In genomic region chr7:153829523-153829922, GRCh38 we compare ENCODE assay signal across 28 cellular contexts.
"Had no signal": no experiment of that assay in that cellular context is flagged by ENCODE, and none has a peak within 500 bp of the region (broad histone marks: within the 10 kb centered on the region; RNA-seq: fewer than 3 reads in every experiment).

No MANE protein-coding gene starts in this region.

- H3K9me3 ChIP-seq: adrenal gland, body of pancreas, colonic mucosa, esophagus squamous epithelium, gastroesophageal sphincter had no signal

- H3K27me3 ChIP-seq: adrenal gland, body of pancreas, cardiac muscle cell, colonic mucosa, esophagus squamous epithelium, gastroesophageal sphincter had no signal

- H3K36me3 ChIP-seq: adrenal gland, cardiac muscle cell, colonic mucosa, esophagus squamous epithelium, gastroesophageal sphincter had no signal

- ATAC-seq: activated CD4-positive, alpha-beta T cell treated with anti-CD3 and anti-CD28 coated beads for 36 hours; activated CD8-positive, alpha-beta memory T cell treated with anti-CD3 and anti-CD28 coated beads, Interleukin-2, amount 10 ng/mL, durations not matched to agents 7 days and 5 days; activated CD8-positive, alpha-beta T cell treated with anti-CD3 and anti-CD28 coated beads, Interleukin-2, amount 10 ng/mL, durations not matched to agents 7 days and 5 days; activated naive CD8-positive, alpha-beta T cell treated with anti-CD3 and anti-CD28 coated beads, Interleukin-2, amount 50 U/mL, for 24 hours; body of pancreas; gastroesophageal sphincter had no signal

- H3K4me3 ChIP-seq: adrenal gland, body of pancreas, cardiac muscle cell, colonic mucosa, esophagus squamous epithelium, gastroesophageal sphincter had no signal

- DNase-seq: activated CD4-positive, alpha-beta memory T cell treated with anti-CD3 and anti-CD28 coated beads for 36 hours; activated CD4-positive, alpha-beta T cell treated with anti-CD3 and anti-CD28 coated beads for 36 hours; activated CD4-positive, alpha-beta T cell treated with anti-CD3 and anti-CD28 coated beads, Interleukin-2, amount 10 ng/mL, durations not matched to agents 24 days and 14 days; activated CD4-positive, CD25-positive, alpha-beta regulatory T cell; activated CD4-positive, CD25-positive, alpha-beta regulatory T cell treated with anti-CD3 and anti-CD28 coated beads, Interleukin-2, amount 50 U/mL, for 72 hours; activated CD8-positive, alpha-beta memory T cell treated with anti-CD3 and anti-CD28 coated beads, Interleukin-2, amount 10 ng/mL, durations not matched to agents 7 days and 5 days; activated CD8-positive, alpha-beta memory T cell treated with anti-CD3 and anti-CD28 coated beads, Interleukin-2, amount 50 U/mL, for 4 hours; activated CD8-positive, alpha-beta T cell treated with anti-CD3 and anti-CD28 coated beads, Interleukin-2, amount 10 ng/mL, durations not matched to agents 7 days and 5 days; activated effector memory CD4-positive, alpha-beta T cell treated with anti-CD3 and anti-CD28 coated beads, Interleukin-2, amount 50 U/mL, for 16 hours; activated naive CD4-positive, alpha-beta T cell treated with anti-CD3 and anti-CD28 coated beads for 36 hours; activated naive CD8-positive, alpha-beta T cell treated with anti-CD3 and anti-CD28 coated beads for 36 hours; activated naive CD8-positive, alpha-beta T cell treated with anti-CD3 and anti-CD28 coated beads, Interleukin-2, amount 50 U/mL, for 24 hours; activated T-cell treated with anti-CD3 and anti-CD28 coated beads, Interleukin-2, amount 50 U/mL, for 1 hour; activated T-cell treated with anti-CD3 and anti-CD28 coated beads, Interleukin-2, amount 50 U/mL, for 48 hours; adrenal gland; amygdala; aorta; body of pancreas; central memory CD4-positive, alpha-beta T cell; cerebellar nuclear complex; colonic mucosa; effector CD8-positive, alpha-beta T cell; esophagus squamous epithelium; foreskin melanocyte; T-helper 2 cell had no signal

- H3K27ac ChIP-seq: adrenal gland, body of pancreas, cardiac muscle cell, colonic mucosa, epithelial cell of prostate, esophagus squamous epithelium, gastroesophageal sphincter had no signal

- H3K4me1 ChIP-seq: adrenal gland, body of pancreas, colonic mucosa, esophagus squamous epithelium had no signal
